Comparison of ENCODE assay signal across 10 cellular contexts in the genomic region with DNA sequence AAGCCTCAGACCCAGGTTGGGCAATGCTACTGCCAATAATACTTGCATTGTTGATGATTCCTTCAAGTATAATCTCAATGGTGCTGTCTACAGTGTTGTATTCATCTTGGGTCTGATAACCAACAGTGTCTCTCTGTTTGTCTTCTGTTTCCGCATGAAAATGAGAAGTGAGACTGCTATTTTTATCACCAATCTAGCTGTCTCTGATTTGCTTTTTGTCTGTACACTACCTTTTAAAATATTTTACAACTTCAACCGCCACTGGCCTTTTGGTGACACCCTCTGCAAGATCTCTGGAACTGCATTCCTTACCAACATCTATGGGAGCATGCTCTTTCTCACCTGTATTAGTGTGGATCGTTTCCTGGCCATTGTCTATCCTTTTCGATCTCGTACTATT. TPM values are rescaled to one million over a fixed set of nuclear protein-coding genes. Genes with fewer than 3 reads are reported as not detected.
DNase-seq lines count a peak whose midpoint lies in the region; ATAC-seq and TF ChIP-seq lines count a peak whose summit lies in the region.
"Had no signal": no experiment of that assay in that cellular context is flagged by ENCODE, and none has a peak within 500 bp of the region (broad histone marks: within the 10 kb centered on the region; RNA-seq: fewer than 3 reads in every experiment).

No MANE protein-coding gene starts in this region.

- no peaks in the 10 kb centered on the region for H3K27me3 ChIP-seq in body of pancreas
- peaks cover 37% of the 10 kb centered on the region for H3K27me3 ChIP-seq in WERI-Rb-1 (ENCODE audit: insufficient read depth, low read depth, severe bottlenecking)

- H3K4me3 ChIP-seq in GM08714 (ENCODE audit: low read length) (peak overlapping the region; percentile 33; the same call in 1 of the 2 replicates), body of pancreas (no peak overlapping the region), WERI-Rb-1 (ENCODE audit: low read depth, low read length) (no peak overlapping the region)

- intact Hi-C loops in body of pancreas (cut with DNase I), result no loop called here

- no peaks in the 10 kb centered on the region for H3K4me1 ChIP-seq in body of pancreas

- H3K36me3 ChIP-seq in body of pancreas (replicated peaks in 1 of 2; ENCODE audit: insufficient read depth in 1 of 2, low read depth in 2 of 2) (no peaks in the 10 kb centered on the region), WERI-Rb-1 (no peaks in the 10 kb centered on the region)

- no peak overlapping the region for H3K27ac ChIP-seq in body of pancreas
- no peak overlapping the region for H3K27ac ChIP-seq in WERI-Rb-1

- no peak for TF ChIP-seq POLR2A in body of pancreas (IDR thresholded peaks at IDR 0.05)

- TF ChIP-seq CTCF in body of pancreas (IDR thresholded peaks at IDR 0.05) (no peak), WERI-Rb-1 (IDR thresholded peaks at IDR 0.05; ENCODE audit: low read depth, low read length) (no peak)

- WGBS in body of pancreas, 2 donors, result 39 to 51% methylated on average over 5 of the region's 5 CpGs

- DNase-seq in NAMALWA (ENCODE audit: low spot score) (peak; percentile 60), AG20443 (ENCODE audit: low spot score) (no peak), body of pancreas (no peak), WERI-Rb-1 (no peak)
- no peak for DNase-seq in activated effector memory CD4-positive, alpha-beta T cell treated with anti-CD3 and anti-CD28 coated beads, Interleukin-2, amount 50 U/mL, for 16 hours
- DNase-seq: activated T-cell treated with anti-CD3 and anti-CD28 coated beads, Interleukin-2, amount 50 U/mL, for 24 hours; NCI-H1417 treated with DMSO at 0.1 percent for 48 hours had no signal

- H3K9me3 ChIP-seq in body of pancreas, result no peaks in the 10 kb centered on the region
- no peaks in the 10 kb centered on the region for H3K9me3 ChIP-seq in WERI-Rb-1 (ENCODE audit: severe bottlenecking)

- ATAC-seq in GM19372 (IDR thresholded peaks at IDR 0.05; ENCODE audit: low read depth, unreplicated experiment) (peak; percentile 81), HG02943 (IDR thresholded peaks at IDR 0.05; ENCODE audit: low read depth, unreplicated experiment) (peak; percentile 93), body of pancreas (no peak)

RNA-seq across cellular contexts. Expression of a gene that starts 7.4 kb away (rescaled TPM):
- total RNA-seq in body of pancreas, result 1 to 10 TPM in 1 of 2 donors, not detected in 1; 3.0 TPM
